Comparison of ENCODE assay signal across 23 cellular contexts in genomic region chr13:37131092-37131491, GRCh38. TPM values are rescaled to one million over a fixed set of nuclear protein-coding genes. Genes with fewer than 3 reads are reported as not detected.
"Had no signal": no experiment of that assay in that cellular context is flagged by ENCODE, and none has a peak within 500 bp of the region (broad histone marks: within the 10 kb centered on the region; RNA-seq: fewer than 3 reads in every experiment).

No MANE protein-coding gene starts in this region.

- DNase-seq: IMR-90, Karpas-422, KG1, MM.1S, NCI-H1092 treated with DMSO at 0.1 percent for 48 hours, NCI-H1436 treated with DMSO at 0.1 percent for 48 hours, NCI-H1694, NCI-H187 treated with DMSO at 0.1 percent for 48 hours, NCI-H2029 treated with DMSO at 0.1 percent for 48 hours, NCI-H2171, NCI-H226, NCI-H446, NCI-H510A, NCI-H524 treated with DMSO at 0.1 percent for 48 hours, NCI-H774, SHP77, SK-N-SH, SW 1271 had no signal

- H3K9me3 ChIP-seq: SK-N-SH had no signal

- H3K4me2 ChIP-seq: SK-N-SH had no signal

- FAIRE-seq: HepG2 had no signal

- ATAC-seq: HepG2, Panc1 had no signal

- H3K9ac ChIP-seq: SK-N-SH had no signal

- H3K27ac ChIP-seq: RWPE1 had no signal

RNA-seq across cellular contexts. Expression of gene CSNK1A1L, which starts 25.6 kb away (rescaled TPM):
- total RNA-seq: HepG2, HT1080, IMR-90, SK-MEL-5 had no signal
- polyA plus RNA-seq: HepG2, IMR-90, SK-N-SH had no signal
